1 cellular context compared by ENCODE assay signal in genomic region chr1:211890091-211890995, GRCh38.
TF ChIP-seq lines count a peak whose summit lies in the region.

No MANE protein-coding gene starts in this region.

TF ChIP-seq in HepG2, 621 proteins besides CTCF, POLR2A, EP300 and RAD21:
- peak; percentile 46 for TF ChIP-seq NFYB (CRISPR knock-in tag; IDR thresholded peaks at IDR 0.05)
